In genomic region chr1:228778946-228779345, GRCh38 we compare ENCODE assay signal across 21 cellular contexts. TPM values are rescaled to one million over a fixed set of nuclear protein-coding genes. Genes with fewer than 3 reads are reported as not detected.
DNase-seq lines count a peak whose midpoint lies in the region; ATAC-seq lines count a peak whose summit lies in the region.
"Had no signal": no experiment of that assay in that cellular context is flagged by ENCODE, and none has a peak within 500 bp of the region (broad histone marks: within the 10 kb centered on the region; RNA-seq: fewer than 3 reads in every experiment).

No MANE protein-coding gene starts in this region.

- no peaks in the 10 kb centered on the region for H3K9me2 ChIP-seq in GM23248 (ENCODE audit: insufficient read depth)

- H3K27ac Mint-ChIP-seq in naive thymus-derived CD4-positive, alpha-beta T cell = no peak overlapping the region
- H3K27ac Mint-ChIP-seq: GM23338 had no signal

- no peak overlapping the region for H3K4me3 ChIP-seq in GM23248
- no peak overlapping the region for H3K4me3 ChIP-seq in naive thymus-derived CD4-positive, alpha-beta T cell (ENCODE audit: low read length)
- H3K4me3 ChIP-seq: A549, GM23338, SK-N-MC had no signal

- H3K27ac ChIP-seq in GM23248 = no peak overlapping the region
- H3K27ac ChIP-seq in naive thymus-derived CD4-positive, alpha-beta T cell (ENCODE audit: low read depth, low read length) = no peak overlapping the region
- H3K27ac ChIP-seq: A549, SK-N-MC had no signal

- H3K4me2 ChIP-seq in GM23248 (ENCODE audit: unreplicated experiment) = no peak overlapping the region
- H3K4me2 ChIP-seq: A549, GM23338 had no signal

- H3K4me1 ChIP-seq in GM23248 (ENCODE audit: insufficient read depth) = peaks cover 6% of the 10 kb centered on the region; the same call in 1 of the 2 replicates
- no peaks in the 10 kb centered on the region for H3K4me1 ChIP-seq in naive thymus-derived CD4-positive, alpha-beta T cell (ENCODE audit: control insufficient read depth in 2 of 2, insufficient read depth in 2 of 2, low read length in 2 of 2)

- H3K9ac ChIP-seq in GM23248 = no peak overlapping the region

- no peaks in the 10 kb centered on the region for H3F3A ChIP-seq in GM23248 (ENCODE audit: insufficient read depth)

- H3K79me2 ChIP-seq in GM23248 (ENCODE audit: insufficient read depth) = no peaks in the 10 kb centered on the region

- no peak overlapping the region for H2AFZ ChIP-seq in GM23248
- H2AFZ ChIP-seq: GM23338 had no signal

- H3K9me3 Mint-ChIP-seq in naive thymus-derived CD4-positive, alpha-beta T cell = peaks cover 0 to 6% (median 0%) of the 10 kb centered on the region in 11 donors
- H3K9me3 Mint-ChIP-seq: CD4-positive, alpha-beta memory T cell; GM23338 had no signal

- CTCF ChIA-PET in naive thymus-derived CD4-positive, alpha-beta T cell (lab: Charles Lee) = no interaction called here

- peaks cover 0 to 13% (median 0%) of the 10 kb centered on the region in 5 donors for H3K27me3 Mint-ChIP-seq in naive thymus-derived CD4-positive, alpha-beta T cell
- H3K27me3 Mint-ChIP-seq: CD4-positive, alpha-beta memory T cell had no signal

- H3K36me3 Mint-ChIP-seq in naive thymus-derived CD4-positive, alpha-beta T cell = no peaks in the 10 kb centered on the region
- H3K36me3 Mint-ChIP-seq: CD4-positive, alpha-beta memory T cell had no signal

- H3K4me1 Mint-ChIP-seq in naive thymus-derived CD4-positive, alpha-beta T cell = peaks cover 0 to 10% (median 0%) of the 10 kb centered on the region in 7 donors
- H3K4me1 Mint-ChIP-seq: GM23338 had no signal

- POLR2A ChIA-PET in naive thymus-derived CD4-positive, alpha-beta T cell (lab: Charles Lee) = no interaction called here

- no peaks in the 10 kb centered on the region for H3K9me3 ChIP-seq in GM23248 (ENCODE audit: low read depth)
- H3K9me3 ChIP-seq in naive thymus-derived CD4-positive, alpha-beta T cell (ENCODE audit: control insufficient read depth in 2 of 3, low read length in 3 of 3) = no peaks in the 10 kb centered on the region
- H3K9me3 ChIP-seq: A549 had no signal

- in situ Hi-C loops in GM23248 (cut with MboI) = no loop called here

- H3K27me3 ChIP-seq in GM23248 (replicated peaks; ENCODE audit: insufficient read depth) = no peaks in the 10 kb centered on the region
- no peaks in the 10 kb centered on the region for H3K27me3 ChIP-seq in naive thymus-derived CD4-positive, alpha-beta T cell (ENCODE audit: control insufficient read depth in 2 of 2, insufficient read depth in 2 of 2, low read length in 2 of 2)

- H4K20me1 ChIP-seq in GM23248 (ENCODE audit: insufficient read depth) = no peaks in the 10 kb centered on the region

- no peaks in the 10 kb centered on the region for H3K36me3 ChIP-seq in GM23248 (ENCODE audit: low read depth)
- H3K36me3 ChIP-seq in naive thymus-derived CD4-positive, alpha-beta T cell (ENCODE audit: control insufficient read depth in 2 of 3, insufficient read depth in 3 of 3, low read length in 3 of 3) = no peaks in the 10 kb centered on the region

- ATAC-seq in naive thymus-derived CD4-positive, alpha-beta T cell = peak; percentile 64
- ATAC-seq in HG02588 (IDR thresholded peaks at IDR 0.05; ENCODE audit: unreplicated experiment) (no peak), GM18502 (IDR thresholded peaks at IDR 0.05; ENCODE audit: poor library complexity, unreplicated experiment) (no peak)
- ATAC-seq: A549, GM23338 had no signal

- H3K4me3 Mint-ChIP-seq in naive thymus-derived CD4-positive, alpha-beta T cell = no peak overlapping the region
- H3K4me3 Mint-ChIP-seq: CD4-positive, alpha-beta memory T cell; GM23338 had no signal

- DNase-seq in AML-193 (lab: John Stamatoyannopoulos, UW) = peak; percentile 74 to 80
- peak; percentile 30 for DNase-seq in GM23248
- peak; percentile 46 for DNase-seq in NOMO-1 treated with DMSO at 0.1 percent for 48 hours (lab: John Stamatoyannopoulos, UW; ENCODE audit: unreplicated experiment)
- DNase-seq in naive thymus-derived CD4-positive, alpha-beta T cell = no peak
- DNase-seq in NCI-H774 (lab: John Stamatoyannopoulos, UW) = no peak
- DNase-seq: Calu3; CD4-positive, alpha-beta memory T cell; DMS53; MM.1S; NCI-H1417 treated with DMSO at 0.1 percent for 48 hours; NCI-H1930; NCI-H2171; NCI-H446; NCI-H69; NK-92 treated with Interleukin-12 subunit alpha and Interleukin-12 subunit beta, amount 100 ng/mL, for 24 hours; T-helper 1 cell had no signal

- intact Hi-C loops in naive thymus-derived CD4-positive, alpha-beta T cell (cut with micrococcal nuclease) = no loop called here

RNA-seq across cellular contexts. Expression of gene RHOU, which starts 43.7 kb away (rescaled TPM):
- 1.8 TPM in 2 replicates for total RNA-seq in GM23248 (2014; rRNA removed; shearing (Covaris generic))
- polyA plus RNA-seq in GM23248 (2016; fragmentation: Nextera tagmentation; extraction: Ambion mirVana) = 1.7 and 1.9 TPM in 2 replicates
- 1 to 10 TPM; 1.3 to 6.5 (median 1.8) TPM for total RNA-seq in naive thymus-derived CD4-positive, alpha-beta T cell
- polyA plus RNA-seq in naive thymus-derived CD4-positive, alpha-beta T cell = under 1 TPM; 0.09 to 0.31 TPM

Comparison
In these comparisons a context has a peak if more than half of its experiments do, and no peak if none do; other contexts are left out.
1. DNase-seq: peak in AML-193 (2 of 2), GM23248 (single experiment) and NOMO-1 treated with DMSO at 0.1 percent for 48 hours (single experiment); none in naive thymus-derived CD4-positive, alpha-beta T cell (0 of 9) and NCI-H774 (single experiment).